Comparison of ENCODE assay signal across 15 cellular contexts in genomic region chr11:45209480-45209879, GRCh38.
DNase-seq lines count a peak whose midpoint lies in the region; ATAC-seq and TF ChIP-seq lines count a peak whose summit lies in the region.
"Had no signal": no experiment of that assay in that cellular context is flagged by ENCODE, and none has a peak within 500 bp of the region (broad histone marks: within the 10 kb centered on the region; RNA-seq: fewer than 3 reads in every experiment).

No MANE protein-coding gene starts in this region.

- peaks cover 15% of the 10 kb centered on the region for H3K4me1 Mint-ChIP-seq in neural crest cell
- H3K4me1 Mint-ChIP-seq in activated naive CD8-positive, alpha-beta T cell treated with anti-CD3 and anti-CD28 coated beads for 36 hours, result no peaks in the 10 kb centered on the region

- 3 to 12% methylated on average over 6 of the region's 11 CpGs for WGBS in gastroesophageal sphincter (ENCODE audit: low coverage in 1 of 2), 2 donors
- WGBS in testis, 2 donors, result 17 to 26% methylated on average over 11 of the region's 11 CpGs

- peak; percentile 16 for ATAC-seq in gastroesophageal sphincter
- ATAC-seq in HG02938 (IDR thresholded peaks at IDR 0.05; ENCODE audit: unreplicated experiment), result no peak
- ATAC-seq in stimulated activated naive CD8-positive, alpha-beta T cell treated with anti-CD3 and anti-CD28 coated beads, Interleukin-15, Interleukin-2, amounts not matched to agents 100 U/mL and 50 U/mL, for 24 hours, result no peak
- ATAC-seq: activated CD8-positive, alpha-beta T cell treated with anti-CD3 and anti-CD28 coated beads, Interleukin-2, amount 10 ng/mL, durations not matched to agents 7 days and 5 days; Panc1 had no signal

- H3K27ac Mint-ChIP-seq in neural crest cell (ENCODE audit: unreplicated experiment), result peak overlapping the region; percentile 90
- no peak overlapping the region for H3K27ac Mint-ChIP-seq in activated naive CD8-positive, alpha-beta T cell treated with anti-CD3 and anti-CD28 coated beads for 36 hours
- H3K27ac Mint-ChIP-seq: activated CD8-positive, alpha-beta T cell treated with anti-CD3 and anti-CD28 coated beads, Interleukin-2, amount 10 ng/mL, durations not matched to agents 7 days and 5 days; activated naive CD4-positive, alpha-beta T cell treated with anti-CD3 and anti-CD28 coated beads for 36 hours; T-helper 2 cell treated with Interferon-gamma antibody and Interleukin-4, amounts not matched to agents 5 μg/mL and 100 μg/mL, for 36 hours had no signal

- H3K4me1 ChIP-seq in gastroesophageal sphincter, result peaks cover 3 to 63% (median 28%) of the 10 kb centered on the region in 3 donors
- peaks cover 27% of the 10 kb centered on the region for H3K4me1 ChIP-seq in testis

- H3K36me3 ChIP-seq in WERI-Rb-1, result peaks cover 3% of the 10 kb centered on the region
- H3K36me3 ChIP-seq in gastroesophageal sphincter, result peaks cover 0 to 48% of the 10 kb centered on the region in 2 donors
- no peaks in the 10 kb centered on the region for H3K36me3 ChIP-seq in testis (ENCODE audit: low read depth, missing control alignments)

- TF ChIP-seq CTCF in WERI-Rb-1 (IDR thresholded peaks at IDR 0.05; ENCODE audit: low read depth, low read length) (no peak), gastroesophageal sphincter (IDR thresholded peaks at IDR 0.05) (no peak), neural crest cell (conservative IDR thresholded peaks at IDR 0.05) (no peak), testis (IDR thresholded peaks at IDR 0.05) (no peak)

- H3K4me3 ChIP-seq in WERI-Rb-1 (ENCODE audit: low read depth, low read length) (no peak overlapping the region), gastroesophageal sphincter (peak overlapping the region in 1 of 2 donors; percentile 34), testis (no peak overlapping the region)
- H3K4me3 ChIP-seq: skin epidermis had no signal

- H3K27ac ChIP-seq in WERI-Rb-1, result peak overlapping the region; percentile 26; the same call in 1 of the 2 replicates
- H3K27ac ChIP-seq in gastroesophageal sphincter, result peak overlapping the region; percentile 68 to 94 (median 90)
- H3K27ac ChIP-seq in testis, result peak overlapping the region; percentile 86 to 87
- H3K27ac ChIP-seq: HL-60 had no signal

- no peaks in the 10 kb centered on the region for H3K27me3 Mint-ChIP-seq in neural crest cell (ENCODE audit: low read depth)
- no peaks in the 10 kb centered on the region for H3K27me3 Mint-ChIP-seq in activated naive CD8-positive, alpha-beta T cell treated with anti-CD3 and anti-CD28 coated beads for 36 hours

- DNase-seq in WERI-Rb-1, result no peak
- DNase-seq in neural crest cell (ENCODE audit: low read depth, low spot score), result no peak
- DNase-seq in testis, result no peak
- no peak for DNase-seq in ureter (ENCODE audit: low spot score)
- DNase-seq in activated naive CD8-positive, alpha-beta T cell treated with anti-CD3 and anti-CD28 coated beads for 36 hours, result no peak
- DNase-seq in stimulated activated naive CD8-positive, alpha-beta T cell treated with anti-CD3 and anti-CD28 coated beads, Interleukin-15, Interleukin-2, amounts not matched to agents 100 U/mL and 50 U/mL, for 24 hours, result no peak
- DNase-seq: activated CD8-positive, alpha-beta T cell treated with anti-CD3 and anti-CD28 coated beads, Interleukin-2, amount 10 ng/mL, durations not matched to agents 7 days and 5 days; activated naive CD4-positive, alpha-beta T cell treated with anti-CD3 and anti-CD28 coated beads for 36 hours had no signal

- TF ChIP-seq POLR2A in gastroesophageal sphincter (IDR thresholded peaks at IDR 0.05) (no peak), testis (IDR thresholded peaks at IDR 0.05) (no peak)

- H3K4me3 Mint-ChIP-seq in neural crest cell, result peak overlapping the region; percentile 15
- H3K4me3 Mint-ChIP-seq in activated naive CD8-positive, alpha-beta T cell treated with anti-CD3 and anti-CD28 coated beads for 36 hours, result no peak overlapping the region
- H3K4me3 Mint-ChIP-seq: activated CD8-positive, alpha-beta T cell treated with anti-CD3 and anti-CD28 coated beads, Interleukin-2, amount 10 ng/mL, durations not matched to agents 7 days and 5 days; activated naive CD4-positive, alpha-beta T cell treated with anti-CD3 and anti-CD28 coated beads for 36 hours; CD14-positive monocyte; T-helper 2 cell treated with Interferon-gamma antibody and Interleukin-4, amounts not matched to agents 5 μg/mL and 100 μg/mL, for 36 hours had no signal

- H3K36me3 Mint-ChIP-seq in neural crest cell (ENCODE audit: low read depth), result peaks cover 5% of the 10 kb centered on the region
- peaks cover 3% of the 10 kb centered on the region for H3K36me3 Mint-ChIP-seq in activated naive CD8-positive, alpha-beta T cell treated with anti-CD3 and anti-CD28 coated beads for 36 hours

- TF ChIP-seq EP300 in gastroesophageal sphincter (IDR thresholded peaks at IDR 0.05), result no peak

- no peaks in the 10 kb centered on the region for H3K27me3 ChIP-seq in WERI-Rb-1 (ENCODE audit: insufficient read depth, low read depth, severe bottlenecking)
- no peaks in the 10 kb centered on the region for H3K27me3 ChIP-seq in gastroesophageal sphincter
- H3K27me3 ChIP-seq in testis, result no peaks in the 10 kb centered on the region

- intact Hi-C loops in testis (cut with DNase I; ENCODE audit: low total_unique reads), result no loop called here

- no peaks in the 10 kb centered on the region for H3K9me3 Mint-ChIP-seq in neural crest cell
- no peaks in the 10 kb centered on the region for H3K9me3 Mint-ChIP-seq in activated naive CD8-positive, alpha-beta T cell treated with anti-CD3 and anti-CD28 coated beads for 36 hours
- H3K9me3 Mint-ChIP-seq: activated naive CD4-positive, alpha-beta T cell treated with anti-CD3 and anti-CD28 coated beads for 36 hours; T-helper 2 cell treated with Interferon-gamma antibody and Interleukin-4, amounts not matched to agents 5 μg/mL and 100 μg/mL, for 36 hours had no signal

- H3K9me3 ChIP-seq in WERI-Rb-1 (ENCODE audit: severe bottlenecking) (no peaks in the 10 kb centered on the region), gastroesophageal sphincter (no peaks in the 10 kb centered on the region), testis (no peaks in the 10 kb centered on the region)

Comparison
In these comparisons a context has a peak if more than half of its experiments do, and no peak if none do; other contexts are left out.
1. H3K27ac ChIP-seq: peak in every context shown above with its lines; median percentile 90 in gastroesophageal sphincter; 86 in testis; 26 in WERI-Rb-1.